In the genomic region with DNA sequence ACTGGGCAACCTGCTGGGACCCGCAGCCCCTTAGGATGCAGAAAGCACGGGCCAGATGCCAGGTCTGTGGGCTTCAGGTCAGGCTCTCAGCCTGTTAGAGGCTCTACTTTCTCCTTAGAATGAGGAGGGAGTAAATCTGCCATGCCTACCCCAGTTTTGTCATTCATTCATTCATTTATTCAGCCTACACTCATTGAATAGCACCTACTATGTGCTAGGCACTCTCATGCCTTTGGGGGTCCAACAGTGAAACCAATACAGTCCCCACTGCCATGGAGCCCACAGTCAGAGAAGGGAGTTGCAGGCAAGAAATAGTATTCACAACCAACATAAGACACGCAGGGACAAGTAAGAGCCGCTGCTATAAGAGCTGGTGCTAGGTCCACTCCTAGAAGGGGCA, we compare ENCODE assay signal across 16 cellular contexts. TPM values are rescaled to one million over a fixed set of nuclear protein-coding genes. Genes with fewer than 3 reads are reported as not detected.
DNase-seq lines count a peak whose midpoint lies in the region; ATAC-seq, FAIRE-seq and TF ChIP-seq lines count a peak whose summit lies in the region.
"Had no signal": no experiment of that assay in that cellular context is flagged by ENCODE, and none has a peak within 500 bp of the region (broad histone marks: within the 10 kb centered on the region; RNA-seq: fewer than 3 reads in every experiment).

No MANE protein-coding gene starts in this region.

- H3K27ac ChIP-seq in keratinocyte (ENCODE audit: control insufficient read depth, insufficient read depth, low read length) (peak overlapping the region; percentile 1), thymus (ENCODE audit: low read depth) (peak overlapping the region; percentile 68), H9 (ENCODE audit: insufficient read length, low read depth, low read length) (no peak overlapping the region)
- H3K27ac ChIP-seq: SJSA1 had no signal

- 98% methylated on average over 4 of the region's 4 CpGs for WGBS in thymus
- WGBS in H9 (ENCODE audit: extremely low coverage, insufficient read length, low lambda C conversion rate): no CpG with 5 or more reads among the region's 4 CpGs

- H3K9me3 Mint-ChIP-seq in brain: peaks cover 0 to 3% (median 0%) of the 10 kb centered on the region in 5 experiments
- H3K9me3 Mint-ChIP-seq in H9: no peaks in the 10 kb centered on the region
- H3K9me3 Mint-ChIP-seq: CD14-positive monocyte had no signal

- H4K91ac ChIP-seq in H9 (ENCODE audit: insufficient read length, low read depth, low read length): no peak overlapping the region

- H3K27me3 Mint-ChIP-seq in brain (peaks cover 3% of the 10 kb centered on the region), H9 (ENCODE audit: low read depth) (no peaks in the 10 kb centered on the region; the same call in 1 of the 2 replicates)

- H4K20me1 ChIP-seq in keratinocyte (ENCODE audit: control insufficient read depth, extremely low read depth, insufficient read depth, low read length) (no peaks in the 10 kb centered on the region), H9 (ENCODE audit: control insufficient read depth, insufficient read depth, insufficient read length) (no peaks in the 10 kb centered on the region)

- H3K4me3 Mint-ChIP-seq in brain: no peak overlapping the region
- no peak overlapping the region for H3K4me3 Mint-ChIP-seq in H9
- H3K4me3 Mint-ChIP-seq: CD14-positive monocyte had no signal

- no peak overlapping the region for H3K14ac ChIP-seq in H9 (ENCODE audit: insufficient read depth, low read length)

- H3K27ac Mint-ChIP-seq in brain (peak overlapping the region in 4 of 5 experiments; percentile 66 to 93 (median 84)), H9 (no peak overlapping the region)
- H3K27ac Mint-ChIP-seq: CD14-positive monocyte had no signal

- no peak for FAIRE-seq in keratinocyte (lab: Jason Lieb, UNC)

- H3T11ph ChIP-seq in H9 (ENCODE audit: low read length): no peak overlapping the region

- H3K79me2 ChIP-seq in keratinocyte (ENCODE audit: control insufficient read depth, insufficient read depth, low read length) (no peaks in the 10 kb centered on the region), H9 (ENCODE audit: insufficient read depth, low read length) (no peaks in the 10 kb centered on the region)

- no peak overlapping the region for H4K5ac ChIP-seq in H9 (ENCODE audit: insufficient read length, low read depth, low read length)

- no peak overlapping the region for H3K18ac ChIP-seq in H9 (ENCODE audit: insufficient read length, low read depth, low read length)

- H4K8ac ChIP-seq in H9 (replicated peaks; ENCODE audit: insufficient read length, low read depth, low read length): no peak overlapping the region

- H2BK5ac ChIP-seq in H9 (ENCODE audit: insufficient read length, low read length): no peak overlapping the region

- peak overlapping the region; percentile 82 for H3K4me2 ChIP-seq in keratinocyte (ENCODE audit: control insufficient read depth, extremely low read depth, insufficient read depth, low read depth, low read length)
- no peak overlapping the region for H3K4me2 ChIP-seq in H9 (ENCODE audit: insufficient read depth, insufficient read length, low read length)

- peak overlapping the region in 1 of 3 experiments; percentile 61 for H3K4me3 ChIP-seq in keratinocyte (ENCODE audit: control insufficient read depth in 2 of 3, extremely low read depth in 1 of 3, insufficient read depth in 2 of 3, low read depth in 1 of 3, low read length in 3 of 3)
- H3K4me3 ChIP-seq in thymus (ENCODE audit: low read length): no peak overlapping the region
- H3K4me3 ChIP-seq: SJSA1 had no signal

- dilution Hi-C loops in keratinocyte (cut with MboI; ENCODE audit: extremely low pct_ligation_motif_present, low sequenced_read_pairs): no loop called here

- TF ChIP-seq CTCF in brain (conservative IDR thresholded peaks at IDR 0.05) (no peak), keratinocyte (optimal IDR thresholded peaks at IDR 0.05 in 1 of 3, IDR thresholded peaks at IDR 0.05 in 1 of 3, conservative IDR thresholded peaks at IDR 0.05 in 1 of 3; ENCODE audit: extremely low read depth in 1 of 3, insufficient read depth in 2 of 3, low read length in 3 of 3) (no peak), H9 (conservative IDR thresholded peaks at IDR 0.05) (no peak)

- H2AK5ac ChIP-seq in H9 (ENCODE audit: insufficient read length, low read length): no peak overlapping the region

- DNase-seq in DMS79 (lab: John Stamatoyannopoulos, UW) (peak; percentile 46), DMS79 treated with DMSO at 0.1 percent for 48 hours (lab: John Stamatoyannopoulos, UW) (no peak), keratinocyte (ENCODE audit: low read depth, low spot score) (no peak), H9 (no peak)
- DNase-seq in activated effector memory CD4-positive, alpha-beta T cell treated with anti-CD3 and anti-CD28 coated beads, Interleukin-2, amount 50 U/mL, for 16 hours: no peak
- DNase-seq: 8988T, GDM1, HCEC 1CT, KBM-7, NCI-H1694 treated with DMSO at 0.1 percent for 48 hours, PC-3 had no signal

- no peaks in the 10 kb centered on the region for H3K23me2 ChIP-seq in H9 (ENCODE audit: insufficient read length, low read depth, low read length, poor library complexity, severe bottlenecking)

- H3K36me3 ChIP-seq in keratinocyte (ENCODE audit: control insufficient read depth in 2 of 2, extremely low read depth in 1 of 2, insufficient read depth in 2 of 2, low read length in 2 of 2): no peaks in the 10 kb centered on the region
- H3K36me3 ChIP-seq in thymus (ENCODE audit: control insufficient read depth, insufficient read depth): peaks cover 3% of the 10 kb centered on the region
- H3K36me3 ChIP-seq: SJSA1 had no signal

- H3K23ac ChIP-seq in H9 (ENCODE audit: insufficient read length, low read depth, low read length): no peak overlapping the region

- peaks cover 3% of the 10 kb centered on the region for H3K27me3 ChIP-seq in keratinocyte (ENCODE audit: control insufficient read depth, extremely low read depth, insufficient read depth, low read length)
- no peaks in the 10 kb centered on the region for H3K27me3 ChIP-seq in thymus (ENCODE audit: control insufficient read depth, insufficient read depth)
- no peaks in the 10 kb centered on the region for H3K27me3 ChIP-seq in H9 (ENCODE audit: insufficient read depth, low read length)

- H3K9ac ChIP-seq in keratinocyte (ENCODE audit: control insufficient read depth, extremely low read depth, insufficient read depth, low read length): peak overlapping the region; percentile 34
- no peak overlapping the region for H3K9ac ChIP-seq in H9 (ENCODE audit: extremely low read depth, insufficient read length, low read length)

- H3K36me3 Mint-ChIP-seq in brain (peaks cover 6% of the 10 kb centered on the region), H9 (ENCODE audit: insufficient read depth in 1 of 3, low read depth in 3 of 3) (no peaks in the 10 kb centered on the region; a peak in 1 of 7 replicates)
- H3K36me3 Mint-ChIP-seq: CD14-positive monocyte had no signal

- H2BK15ac ChIP-seq in H9 (ENCODE audit: low read depth, low read length): no peak overlapping the region

- H3K9me3 ChIP-seq in keratinocyte (ENCODE audit: control insufficient read depth, low read depth, low read length): no peaks in the 10 kb centered on the region
- no peaks in the 10 kb centered on the region for H3K9me3 ChIP-seq in thymus (ENCODE audit: control insufficient read depth)
- no peaks in the 10 kb centered on the region for H3K9me3 ChIP-seq in H9 (ENCODE audit: control insufficient read depth, low read depth, low read length)
- H3K9me3 ChIP-seq: SJSA1 had no signal

- H2BK12ac ChIP-seq in H9 (ENCODE audit: insufficient read length, low read depth, low read length): no peak overlapping the region

- no peak overlapping the region for H2AFZ ChIP-seq in keratinocyte (ENCODE audit: control insufficient read depth, low read length)
- no peak overlapping the region for H2AFZ ChIP-seq in H9 (ENCODE audit: low read length)

- H3K79me1 ChIP-seq in H9 (ENCODE audit: insufficient read depth, low read depth, low read length, poor library complexity, severe bottlenecking): no peaks in the 10 kb centered on the region

- no peak overlapping the region for H2BK120ac ChIP-seq in H9 (ENCODE audit: low read depth, low read length, poor library complexity, severe bottlenecking)

- H3K4me1 ChIP-seq in keratinocyte (ENCODE audit: control insufficient read depth, extremely low read depth, insufficient read depth, low read length) (peaks cover 32% of the 10 kb centered on the region), thymus (ENCODE audit: control insufficient read depth, insufficient read depth, low read length) (peaks cover 15% of the 10 kb centered on the region), H9 (ENCODE audit: insufficient read depth, low read length) (no peaks in the 10 kb centered on the region)
- H3K4me1 ChIP-seq: SJSA1 had no signal

- no peaks in the 10 kb centered on the region for H3K9me1 ChIP-seq in keratinocyte (ENCODE audit: control insufficient read depth, extremely low read depth, insufficient read depth, low read length)

- ATAC-seq in HG03457 (IDR thresholded peaks at IDR 0.05; ENCODE audit: unreplicated experiment): no peak
- ATAC-seq: PC-3 had no signal

- no peak overlapping the region for H2BK20ac ChIP-seq in H9 (ENCODE audit: low read depth, low read length, poor library complexity, severe bottlenecking)

- no peak overlapping the region for H3K4ac ChIP-seq in H9 (ENCODE audit: low read depth, low read length)

- H3K4me1 Mint-ChIP-seq in brain (peaks cover 71% of the 10 kb centered on the region), H9 (peaks cover 29 to 36% of the 10 kb centered on the region in 2 experiments)

- no peak overlapping the region for H3K56ac ChIP-seq in H9 (ENCODE audit: insufficient read length, low read depth, low read length)

RNA-seq across cellular contexts. Expression of a gene that starts 56.0 kb away (rescaled TPM):
- polyA plus RNA-seq in brain (ENCODE audit: insufficient read depth, low read depth, low replicate concordance) (5.1 TPM), keratinocyte (0.03 to 0.05 TPM (median 0.03 TPM) in 3 replicates), thymus (0.64 TPM)
- 0.09 TPM for polyA plus RNA-seq in keratinocyte (2011; ENCODE audit: low read depth)
- under 0.01 and 0.02 TPM in 2 replicates for polyA plus RNA-seq in keratinocyte (2011; cell fraction: cytosol; rRNA removed)
- polyA plus RNA-seq in keratinocyte (2011; cell fraction: nucleus; rRNA removed): 0.03 and 0.04 TPM in 2 replicates
- polyA plus RNA-seq in keratinocyte (2012; ENCODE audit: low replicate concordance): 0.05 TPM in 1 of 2 replicates, not detected in the other
- polyA minus RNA-seq in keratinocyte: not detected in 3 replicates
- not detected for polyA minus RNA-seq in keratinocyte (2011; cell fraction: cytosol; rRNA and poly(A)+ RNA removed)
- not detected in 2 replicates for polyA minus RNA-seq in keratinocyte (2011; cell fraction: nucleus; rRNA and poly(A)+ RNA removed)
- 0.83 TPM in 2 replicates for total RNA-seq in H9 (2021)
- total RNA-seq: SJSA1 had no signal
- polyA plus RNA-seq: CD14-positive monocyte had no signal

Comparison
In these comparisons a context has a peak if more than half of its experiments do, and no peak if none do; other contexts are left out.
1. H3K27ac Mint-ChIP-seq: peak in brain (4 of 5); none in H9 (0 of 3).